ENCODE assay signal across 26 cellular contexts in genomic region chr1:230385930-230386329, GRCh38. TPM values are rescaled to one million over a fixed set of nuclear protein-coding genes. Genes with fewer than 3 reads are reported as not detected.
DNase-seq lines count a peak whose midpoint lies in the region; ATAC-seq, FAIRE-seq and TF ChIP-seq lines count a peak whose summit lies in the region.
"Had no signal": no experiment of that assay in that cellular context is flagged by ENCODE, and none has a peak within 500 bp of the region (broad histone marks: within the 10 kb centered on the region; RNA-seq: fewer than 3 reads in every experiment).

No MANE protein-coding gene starts in this region.

- H3K4me3 Mint-ChIP-seq in brain (peak overlapping the region in 1 of 5 experiments; percentile 40), neural crest cell (no peak overlapping the region)
- H3K4me3 Mint-ChIP-seq: CD14-positive monocyte; CD4-positive, alpha-beta T cell; CD8-positive, alpha-beta memory T cell; GM23338; H9; HFFc6 had no signal

- BruUV-seq in HepG2 (replicated peaks; lab: Mats Ljungman, UMichigan), result no TSS peak

- H3K4me2 ChIP-seq in HepG2 (ENCODE audit: low read depth, low read length) (no peak overlapping the region), SK-N-SH (no peak overlapping the region)
- H3K4me2 ChIP-seq: A549; BLaER1 treated with 17β-estradiol and CSF1 and Interleukin-3, amounts not matched to agents 10 nM and 100 nM; GM23338 had no signal

- peak overlapping the region in 3 of 5 experiments; percentile 86 to 92 (median 88) for H3K27ac Mint-ChIP-seq in brain
- peak overlapping the region; percentile 66 for H3K27ac Mint-ChIP-seq in neural crest cell (ENCODE audit: unreplicated experiment)
- H3K27ac Mint-ChIP-seq: CD4-positive, alpha-beta T cell; CD8-positive, alpha-beta memory T cell; H9; HFFc6 had no signal

- no peak for TF ChIP-seq CTCF in HepG2 (CRISPR knock-in tag; IDR thresholded peaks at IDR 0.05)
- no peak for TF ChIP-seq CTCF in right lobe of liver (IDR thresholded peaks at IDR 0.05)
- TF ChIP-seq CTCF in brain (conservative IDR thresholded peaks at IDR 0.05), result no peak
- TF ChIP-seq CTCF in neural crest cell (conservative IDR thresholded peaks at IDR 0.05), result no peak
- TF ChIP-seq CTCF in SK-N-SH (IDR thresholded peaks at IDR 0.05), result no peak

- DNase-seq in HepG2 (ENCODE audit: low spot score) (no peak), right lobe of liver (no peak), neural crest cell (ENCODE audit: low read depth, low spot score) (no peak), HEK293T (ENCODE audit: extremely low spot score) (no peak), SK-N-SH (no peak)
- DNase-seq: 8988T; ACHN; AML-193; BE2C; CD4-positive, alpha-beta T cell; CD8-positive, alpha-beta memory T cell; DMS 273 treated with DMSO at 0.1 percent for 48 hours; DMS79; EL; GDM1; H9; HFFc6 had no signal

- CTCF ChIA-PET in HepG2 (lab: Yijun Ruan, JAX; ENCODE audit: low intra/inter-chr PET ratio, low total read pairs), result no interaction called here
- CTCF ChIA-PET in HEK293T (lab: Yijun Ruan, JAX), result no interaction called here
- CTCF ChIA-PET in SK-N-SH (lab: Yijun Ruan, JAX), result interaction anchor here (1.2 kb wide), 1 partner anchor 38 kb away, joined by 3 read pairs; no protein-coding TSS in a partner anchor

- H3K4me1 Mint-ChIP-seq in brain (peaks cover 60% of the 10 kb centered on the region), neural crest cell (peaks cover 23% of the 10 kb centered on the region)
- H3K4me1 Mint-ChIP-seq: CD14-positive monocyte; CD8-positive, alpha-beta memory T cell had no signal

- H3K79me2 ChIP-seq in HepG2 (ENCODE audit: insufficient read depth, low read length), result no peaks in the 10 kb centered on the region
- no peaks in the 10 kb centered on the region for H3K79me2 ChIP-seq in SK-N-SH (ENCODE audit: insufficient read depth)

- no peaks in the 10 kb centered on the region for H3F3A ChIP-seq in SK-N-SH (replicated peaks; ENCODE audit: insufficient read depth)

- no peaks in the 10 kb centered on the region for H3K9me2 ChIP-seq in SK-N-SH

- H3K36me3 ChIP-seq in HepG2 (replicated peaks in 1 of 2; ENCODE audit: control insufficient read depth in 1 of 2, insufficient read depth in 2 of 2, low read length in 2 of 2), result no peaks in the 10 kb centered on the region
- H3K36me3 ChIP-seq in right lobe of liver, result no peaks in the 10 kb centered on the region
- H3K36me3 ChIP-seq in SK-N-SH (replicated peaks in 1 of 2; ENCODE audit: control insufficient read depth in 1 of 2, insufficient read depth in 2 of 2, low read length in 1 of 2), result no peaks in the 10 kb centered on the region
- H3K36me3 ChIP-seq: BE2C had no signal

- TF ChIP-seq POLR2A in HepG2 (IDR thresholded peaks at IDR 0.05; ENCODE audit: insufficient read depth in 1 of 2, low read depth in 2 of 2, low read length in 2 of 2), result no peak
- no peak for TF ChIP-seq POLR2A in right lobe of liver (IDR thresholded peaks at IDR 0.05)

- H3K36me3 Mint-ChIP-seq in brain (peaks cover 19% of the 10 kb centered on the region), neural crest cell (ENCODE audit: low read depth) (peaks cover 6% of the 10 kb centered on the region)
- H3K36me3 Mint-ChIP-seq: CD14-positive monocyte; CD8-positive, alpha-beta memory T cell had no signal

- H3K9ac ChIP-seq in HepG2 (ENCODE audit: insufficient read depth, low read depth, low read length) (no peak overlapping the region), SK-N-SH (no peak overlapping the region)
- H3K9ac ChIP-seq: BLaER1 treated with 17β-estradiol and CSF1 and Interleukin-3, amounts not matched to agents 10 nM and 100 nM had no signal

- H3K27me3 Mint-ChIP-seq in brain (peaks cover 5% of the 10 kb centered on the region), neural crest cell (ENCODE audit: low read depth) (no peaks in the 10 kb centered on the region)

- H3K9me3 ChIP-seq in HepG2 (ENCODE audit: low read length) (no peaks in the 10 kb centered on the region), right lobe of liver (no peaks in the 10 kb centered on the region), SK-N-SH (no peaks in the 10 kb centered on the region)
- H3K9me3 ChIP-seq: A549, BE2C had no signal

- TF ChIP-seq RAD21 in HepG2 (CRISPR knock-in tag; IDR thresholded peaks at IDR 0.05) (no peak), SK-N-SH (IDR thresholded peaks at IDR 0.05; ENCODE audit: low read length) (no peak)

- peaks cover 17% of the 10 kb centered on the region for H3K4me1 ChIP-seq in HepG2 (ENCODE audit: insufficient read depth, low read length)
- peaks cover 0 to 5% (median 0%) of the 10 kb centered on the region in 4 donors for H3K4me1 ChIP-seq in right lobe of liver
- H3K4me1 ChIP-seq in SK-N-SH (ENCODE audit: control insufficient read depth in 1 of 2, insufficient read depth in 2 of 2, low read depth in 1 of 2, low read length in 1 of 2), result peaks cover 0 to 21% of the 10 kb centered on the region in 2 experiments; a peak in 2 of 4 replicates

- intact Hi-C loops in HepG2 (cut with micrococcal nuclease; ENCODE audit: unreplicated experiment), result no loop called here
- intact Hi-C loops in right lobe of liver (cut with DNase I), result no loop called here

- in situ Hi-C loops in HepG2 (cut with HindIII; ENCODE audit: extremely low pct_ligation_motif_present, low pct_unique_long_range_greater_than_20kb), result no loop called here

- H3K27ac ChIP-seq in HepG2 (ENCODE audit: extremely low read length, insufficient read depth, low read length), result no peak overlapping the region
- no peak overlapping the region for H3K27ac ChIP-seq in right lobe of liver
- no peak overlapping the region for H3K27ac ChIP-seq in SK-N-SH (ENCODE audit: low read depth in 2 of 2, low read length in 1 of 2)
- H3K27ac ChIP-seq: A549; BLaER1 treated with 17β-estradiol and CSF1 and Interleukin-3, amounts not matched to agents 10 nM and 100 nM had no signal

- H4K20me1 ChIP-seq in HepG2 (ENCODE audit: insufficient read depth, low read length) (no peaks in the 10 kb centered on the region), SK-N-SH (ENCODE audit: insufficient read depth) (no peaks in the 10 kb centered on the region)

- TF ChIP-seq EP300 in HepG2 (IDR thresholded peaks at IDR 0.05; ENCODE audit: low read depth in 2 of 2, low read length in 2 of 2) (no peak), HepG2 (CRISPR knock-in tag; IDR thresholded peaks at IDR 0.05; ENCODE audit: borderline replicate concordance) (no peak), SK-N-SH (IDR thresholded peaks at IDR 0.05; ENCODE audit: borderline replicate concordance in 1 of 2, low read depth in 1 of 2, low read length in 1 of 2) (no peak)

- ATAC-seq in HepG2, result no peak
- ATAC-seq in right lobe of liver, result no peak
- ATAC-seq: A549, GM12878, GM23338, HCT116 had no signal

- POLR2A ChIA-PET in HepG2 (lab: Yijun Ruan, JAX) (no interaction called here), HEK293T (lab: Yijun Ruan, JAX) (no interaction called here), SK-N-SH (lab: Yijun Ruan, JAX) (no interaction called here)

- no peaks in the 10 kb centered on the region for H3K9me3 Mint-ChIP-seq in brain
- no peaks in the 10 kb centered on the region for H3K9me3 Mint-ChIP-seq in neural crest cell
- H3K9me3 Mint-ChIP-seq: CD4-positive, alpha-beta T cell; CD8-positive, alpha-beta memory T cell; GM23338 had no signal

- H3K4me3 ChIP-seq in HepG2 (replicated peaks in 1 of 3; ENCODE audit: insufficient read depth in 1 of 3, low read depth in 2 of 3, low read length in 3 of 3) (no peak overlapping the region), right lobe of liver (no peak overlapping the region), SK-N-SH (ENCODE audit: low read depth in 2 of 2, low read length in 1 of 2) (no peak overlapping the region)
- H3K4me3 ChIP-seq: A549; BLaER1 treated with 17β-estradiol and CSF1 and Interleukin-3, amounts not matched to agents 10 nM and 100 nM; GM12878; GM23338 had no signal

- H2AFZ ChIP-seq in HepG2 (ENCODE audit: low read length), result no peak overlapping the region
- H2AFZ ChIP-seq in SK-N-SH (ENCODE audit: low read depth), result no peak overlapping the region
- H2AFZ ChIP-seq: GM23338 had no signal

- no peaks in the 10 kb centered on the region for H3K27me3 ChIP-seq in HepG2 (ENCODE audit: control insufficient read depth in 1 of 2, insufficient read depth in 2 of 2, low read length in 2 of 2)
- no peaks in the 10 kb centered on the region for H3K27me3 ChIP-seq in right lobe of liver
- H3K27me3 ChIP-seq in SK-N-SH (ENCODE audit: insufficient read depth), result no peaks in the 10 kb centered on the region
- H3K27me3 ChIP-seq: BE2C; BLaER1 treated with 17β-estradiol and CSF1 and Interleukin-3, amounts not matched to agents 10 nM and 100 nM had no signal

- 46% methylated on average over 4 of the region's 4 CpGs for WGBS in HepG2 (ENCODE audit: low lambda C conversion rate)
- 100% methylated on average over 1 of the region's 4 CpGs for WGBS in right lobe of liver (ENCODE audit: insufficient coverage, low coverage, low lambda C conversion rate, missing lambda C conversion rate)
- 52% methylated on average over 4 of the region's 4 CpGs for WGBS in SK-N-SH (ENCODE audit: low lambda C conversion rate)

- FAIRE-seq in HepG2 (lab: Jason Lieb, UNC), result no peak
- FAIRE-seq: A549, D721Med, GM12878, GM19239 had no signal

RNA-seq across cellular contexts. Expression of gene PGBD5, which starts 40.2 kb away (rescaled TPM):
- total RNA-seq in HepG2 (2016; rRNA removed; fragmentation: Illumina TruSeq; extraction: Trizol), result 0.13 TPM in 2 replicates
- total RNA-seq in HepG2 (2016; cell fraction: cytosol; rRNA removed; fragmentation: Illumina TruSeq; extraction: Trizol; ENCODE audit: low read depth), result not detected in 2 replicates
- 0.13 and 0.15 TPM in 2 replicates for total RNA-seq in HepG2 (2016; cell fraction: insoluble cytoplasmic fraction; rRNA removed; fragmentation: Illumina TruSeq; extraction: Trizol)
- total RNA-seq in HepG2 (2016; cell fraction: membrane; rRNA removed; fragmentation: Illumina TruSeq; extraction: Trizol), result 0.10 and 0.12 TPM in 2 replicates
- total RNA-seq in HepG2 (2016; cell fraction: nucleus; rRNA removed; fragmentation: Illumina TruSeq; extraction: Trizol), result 0.06 and 0.13 TPM in 2 replicates
- 0.04 and 0.07 TPM in 2 replicates for polyA plus RNA-seq in HepG2 (2011; rRNA removed)
- polyA plus RNA-seq in HepG2 (2011; cell fraction: cytosol; rRNA removed), result 0.05 and 0.08 TPM in 2 replicates
- polyA plus RNA-seq in HepG2 (2011; cell fraction: nucleus; rRNA removed), result 0.02 and 0.10 TPM in 2 replicates
- polyA plus RNA-seq in HepG2 (2012), result not detected in 2 replicates
- 0.02 TPM in 1 of 2 replicates, not detected in the other for polyA plus RNA-seq in HepG2 (2016; cell fraction: cytosol; fragmentation: Illumina TruSeq; extraction: Trizol; ENCODE audit: low read depth)
- 0.15 and 0.34 TPM in 2 replicates for polyA plus RNA-seq in HepG2 (2016; cell fraction: insoluble cytoplasmic fraction; fragmentation: Illumina TruSeq; extraction: Trizol; ENCODE audit: low read depth)
- 0.05 and 0.16 TPM in 2 replicates for polyA plus RNA-seq in HepG2 (2016; cell fraction: membrane; fragmentation: Illumina TruSeq; extraction: Trizol; ENCODE audit: low read depth)
- polyA plus RNA-seq in HepG2 (2016; cell fraction: nucleus; fragmentation: Illumina TruSeq; extraction: Trizol; ENCODE audit: insufficient read depth, low read depth), result 0.04 TPM in 1 of 2 replicates, not detected in the other
- polyA minus RNA-seq in HepG2 (2011; rRNA and poly(A)+ RNA removed; ENCODE audit: low replicate concordance), result 0.20 and 4.5 TPM in 2 replicates
- polyA minus RNA-seq in HepG2 (2011; cell fraction: cytosol; rRNA and poly(A)+ RNA removed), result not detected in 2 replicates
- 0.39 TPM in 1 of 2 replicates, not detected in the other for polyA minus RNA-seq in HepG2 (2011; cell fraction: nucleus; rRNA and poly(A)+ RNA removed)
- total RNA-seq in right lobe of liver, result 1 to 10 TPM in 5 of 6 experiments, under 1 TPM in 1; 0.80 to 6.4 (median 2.4) TPM
- 38.5 TPM for polyA plus RNA-seq in brain (ENCODE audit: insufficient read depth, low read depth, low replicate concordance)
- total RNA-seq in neural crest cell, result 16.3 and 19.7 TPM in 2 replicates
- 0.15 and 0.39 TPM in 2 replicates for polyA plus RNA-seq in SK-N-SH (2012; rRNA removed)
- polyA plus RNA-seq in SK-N-SH (2012; cell fraction: cytosol; rRNA removed), result 0.13 and 0.47 TPM in 2 replicates
- polyA plus RNA-seq in SK-N-SH (2012; cell fraction: nucleus; rRNA removed), result 0.10 and 0.12 TPM in 2 replicates
- total RNA-seq: CD4-positive, alpha-beta T cell; CD8-positive, alpha-beta memory T cell had no signal
- polyA plus RNA-seq: CD14-positive monocyte; CD8-positive, alpha-beta memory T cell; GM12878 had no signal
